ENCODE assay signal across 20 cellular contexts in genomic region chr18:63540131-63540530, GRCh38. TPM values are rescaled to one million over a fixed set of nuclear protein-coding genes. Genes with fewer than 3 reads are reported as not detected.
DNase-seq lines count a peak whose midpoint lies in the region; ATAC-seq, FAIRE-seq and TF ChIP-seq lines count a peak whose summit lies in the region.
"Had no signal": no experiment of that assay in that cellular context is flagged by ENCODE, and none has a peak within 500 bp of the region (broad histone marks: within the 10 kb centered on the region; RNA-seq: fewer than 3 reads in every experiment).

No MANE protein-coding gene starts in this region.

- 82 to 93% methylated on average over 2 of the region's 2 CpGs for WGBS in mesodermal cell (ENCODE audit: insufficient coverage in 2 of 2), 2 experiments

- ATAC-seq in GM18511 (IDR thresholded peaks at IDR 0.05; ENCODE audit: unreplicated experiment) (no peak), HG02610 (IDR thresholded peaks at IDR 0.05; ENCODE audit: unreplicated experiment) (no peak), HG03196 (IDR thresholded peaks at IDR 0.05; ENCODE audit: unreplicated experiment) (no peak)

- H3K36me3 ChIP-seq in mesodermal cell (ENCODE audit: control insufficient read depth, insufficient read depth, low read length) = no peaks in the 10 kb centered on the region
- H3K36me3 ChIP-seq: Peyer's patch, tibial nerve had no signal

- FAIRE-seq in HTR-8/SVneo (lab: Jason Lieb, UNC) = no peak
- FAIRE-seq: GM12891 had no signal

- TF ChIP-seq CTCF in AG09309 (IDR thresholded peaks at IDR 0.05; ENCODE audit: control insufficient read depth, insufficient read depth, low read depth, low read length, missing control alignments) (no peak), choroid plexus epithelial cell (conservative IDR thresholded peaks at IDR 0.05; ENCODE audit: low read depth, low read length) (no peak)

- no peak overlapping the region for H3K4me3 ChIP-seq in AG09309 (ENCODE audit: control insufficient read depth, low read depth, low read length)
- no peak overlapping the region for H3K4me3 ChIP-seq in choroid plexus epithelial cell (ENCODE audit: low read depth, low read length)
- H3K4me3 ChIP-seq in mesodermal cell (ENCODE audit: extremely low read depth, insufficient read depth, low read length, poor library complexity, severe bottlenecking) = no peak overlapping the region
- H3K4me3 ChIP-seq: coronary artery, Peyer's patch, tibial nerve had no signal

- H3K4me1 ChIP-seq in mesodermal cell (ENCODE audit: control insufficient read depth, insufficient read depth, low read length, poor library complexity, severe bottlenecking) = no peaks in the 10 kb centered on the region
- H3K4me1 ChIP-seq: Peyer's patch had no signal

- peak; percentile 23 for DNase-seq in AG09309 (ENCODE audit: low read depth)
- peak; percentile 10 for DNase-seq in HTR-8/SVneo (ENCODE audit: insufficient read length, low spot score)
- DNase-seq in choroid plexus epithelial cell (ENCODE audit: low read depth) = peak; percentile 70
- DNase-seq in kidney tubule cell (ENCODE audit: low spot score) = no peak
- DNase-seq: activated CD4-positive, alpha-beta T cell treated with anti-CD3 and anti-CD28 coated beads for 4 hours; activated naive CD8-positive, alpha-beta T cell treated with anti-CD3 and anti-CD28 coated beads, Interleukin-2, amount 10 ng/mL, durations not matched to agents 7 days and 5 days; activated T-cell treated with anti-CD3 and anti-CD28 coated beads, Interleukin-2, amount 50 U/mL, for 1 hour; DND-41; islet precursor cell; NCI-H510A treated with DMSO at 0.1 percent for 48 hours; Peyer's patch; stimulated activated CD4-positive, alpha-beta T cell treated with anti-CD3 and anti-CD28 coated beads, Interleukin-2, amount 100 ng/mL, for 24 hours had no signal

- H3K9me3 ChIP-seq in mesodermal cell (ENCODE audit: control insufficient read depth, low read length) = no peaks in the 10 kb centered on the region
- H3K9me3 ChIP-seq: Peyer's patch, tibial nerve had no signal

- peak overlapping the region; percentile 17 for H3K27ac ChIP-seq in mesodermal cell (ENCODE audit: low read depth, low read length, severe bottlenecking)
- H3K27ac ChIP-seq: coronary artery, Peyer's patch, tibial nerve had no signal

RNA-seq across cellular contexts. Expression of gene SERPINB12, which starts 2.0 kb away (rescaled TPM):
- polyA plus RNA-seq in mesodermal cell (2013, experiment 1 of 2) = not detected
- polyA plus RNA-seq in mesodermal cell (2013, experiment 2 of 2) = not detected
- polyA plus RNA-seq: IgD-negative memory B cell had no signal

RNA-seq across cellular contexts. Expression of gene SERPINB13, which starts 47.0 kb away (rescaled TPM):
- polyA plus RNA-seq in mesodermal cell (2013, experiment 1 of 2) = not detected
- not detected for polyA plus RNA-seq in mesodermal cell (2013, experiment 2 of 2)
- polyA plus RNA-seq: IgD-negative memory B cell had no signal
